8 cellular contexts compared by ENCODE assay signal in genomic region chr14:77094672-77095284, GRCh38. TPM values are rescaled to one million over a fixed set of nuclear protein-coding genes. Genes with fewer than 3 reads are reported as not detected.
DNase-seq lines count a peak whose midpoint lies in the region; ATAC-seq, FAIRE-seq and TF ChIP-seq lines count a peak whose summit lies in the region.

No MANE protein-coding gene starts in this region.

- H3K36me3 ChIP-seq in bronchial epithelial cell (ENCODE audit: control insufficient read depth, insufficient read depth, low read length) (no peaks in the 10 kb centered on the region), kidney epithelial cell (ENCODE audit: control insufficient read depth, insufficient read depth, low read length) (no peaks in the 10 kb centered on the region)

- H3K27me3 ChIP-seq in bronchial epithelial cell (ENCODE audit: control insufficient read depth, insufficient read depth, low read length) (no peaks in the 10 kb centered on the region), kidney epithelial cell (ENCODE audit: control insufficient read depth, insufficient read depth, low read length) (no peaks in the 10 kb centered on the region)

- ATAC-seq in activated CD4-positive, CD25-positive, alpha-beta regulatory T cell treated with anti-CD3 and anti-CD28 coated beads, Interleukin-2, amount 50 U/mL, for 24 hours, result no peak
- ATAC-seq in GM21447 (IDR thresholded peaks at IDR 0.05; ENCODE audit: unreplicated experiment), result no peak

- peak; percentile 50 to 62 (median 54) for DNase-seq in activated CD4-positive, CD25-positive, alpha-beta regulatory T cell (lab: John Stamatoyannopoulos, UW)
- DNase-seq in NCI-H2196 (lab: John Stamatoyannopoulos, UW; ENCODE audit: unreplicated experiment) (peak; percentile 86), bronchial epithelial cell (ENCODE audit: low read depth) (peak; percentile 70), kidney epithelial cell (ENCODE audit: low read depth) (no peak)
- DNase-seq in stimulated activated CD4-positive, alpha-beta T cell treated with anti-CD3 and anti-CD28 coated beads, Interleukin-2, amount 100 ng/mL, for 48 hours, result peak; percentile 75

- no peak for FAIRE-seq in bronchial epithelial cell (lab: Jason Lieb, UNC)

- H3K4me3 ChIP-seq in WI38 (ENCODE audit: low read depth, low read length), result no peak overlapping the region
- H3K4me3 ChIP-seq in bronchial epithelial cell (ENCODE audit: low read depth, low read length), result no peak overlapping the region
- no peak overlapping the region for H3K4me3 ChIP-seq in kidney epithelial cell (ENCODE audit: low read depth, low read length)

- TF ChIP-seq CTCF in WI38 (IDR thresholded peaks at IDR 0.05; ENCODE audit: low read depth, low read length) (peak; percentile 85), bronchial epithelial cell (IDR thresholded peaks at IDR 0.05; ENCODE audit: insufficient read depth, low read length, severe bottlenecking) (peak; percentile 79), kidney epithelial cell (IDR thresholded peaks at IDR 0.05; ENCODE audit: insufficient read depth, low read length, poor library complexity, severe bottlenecking) (peak; percentile 87)

RNA-seq across cellular contexts. Expression of gene CIPC, which starts 3.3 kb away (rescaled TPM):
- 9.7 and 14.5 TPM in 2 replicates for total RNA-seq in bronchial epithelial cell
- 13.6 and 15.9 TPM in 2 replicates for total RNA-seq in kidney epithelial cell

RNA-seq across cellular contexts. Expression of gene ZDHHC22, which starts 46.8 kb away (rescaled TPM):
- total RNA-seq in bronchial epithelial cell (not detected in 2 replicates), kidney epithelial cell (0.21 TPM in 1 of 2 replicates, not detected in the other)
